ENCODE assay signal across 1 cellular context in genomic region chr14:22099942-22100763, GRCh38.
TF ChIP-seq lines count a peak whose summit lies in the region.

No MANE protein-coding gene starts in this region.

TF ChIP-seq in HepG2, 621 proteins besides CTCF, POLR2A, EP300 and RAD21 (continued from another document and continues in another):
- TF ChIP-seq, protein P1, sequence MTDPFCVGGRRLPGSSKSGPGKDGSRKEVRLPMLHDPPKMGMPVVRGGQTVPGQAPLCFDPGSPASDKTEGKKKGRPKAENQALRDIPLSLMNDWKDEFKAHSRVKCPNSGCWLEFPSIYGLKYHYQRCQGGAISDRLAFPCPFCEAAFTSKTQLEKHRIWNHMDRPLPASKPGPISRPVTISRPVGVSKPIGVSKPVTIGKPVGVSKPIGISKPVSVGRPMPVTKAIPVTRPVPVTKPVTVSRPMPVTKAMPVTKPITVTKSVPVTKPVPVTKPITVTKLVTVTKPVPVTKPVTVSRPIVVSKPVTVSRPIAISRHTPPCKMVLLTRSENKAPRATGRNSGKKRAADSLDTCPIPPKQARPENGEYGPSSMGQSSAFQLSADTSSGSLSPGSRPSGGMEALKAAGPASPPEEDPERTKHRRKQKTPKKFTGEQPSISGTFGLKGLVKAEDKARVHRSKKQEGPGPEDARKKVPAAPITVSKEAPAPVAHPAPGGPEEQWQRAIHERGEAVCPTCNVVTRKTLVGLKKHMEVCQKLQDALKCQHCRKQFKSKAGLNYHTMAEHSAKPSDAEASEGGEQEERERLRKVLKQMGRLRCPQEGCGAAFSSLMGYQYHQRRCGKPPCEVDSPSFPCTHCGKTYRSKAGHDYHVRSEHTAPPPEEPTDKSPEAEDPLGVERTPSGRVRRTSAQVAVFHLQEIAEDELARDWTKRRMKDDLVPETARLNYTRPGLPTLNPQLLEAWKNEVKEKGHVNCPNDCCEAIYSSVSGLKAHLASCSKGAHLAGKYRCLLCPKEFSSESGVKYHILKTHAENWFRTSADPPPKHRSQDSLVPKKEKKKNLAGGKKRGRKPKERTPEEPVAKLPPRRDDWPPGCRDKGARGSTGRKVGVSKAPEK (CRISPR knock-in tag; IDR thresholded peaks at IDR 0.05; ENCODE audit: borderline replicate concordance) = peak; percentile 37; the same call in 1 of the 2 replicates
- no peak for TF ChIP-seq SRSF9 (IDR thresholded peaks at IDR 0.05; ENCODE audit: borderline replicate concordance, insufficient read depth, low read depth, low read length, poor library complexity, severe bottlenecking)
- TF ChIP-seq CREB1 (IDR thresholded peaks at IDR 0.05) = 0 out of 2 replicates have a peak, but pooled peaks have one; percentile 12
- no peak for TF ChIP-seq CREB1 (CRISPR knock-in tag; IDR thresholded peaks at IDR 0.05)
- TF ChIP-seq ZNF879 (CRISPR knock-in tag; IDR thresholded peaks at IDR 0.05) = no peak
- TF ChIP-seq ZNF850 (CRISPR knock-in tag; conservative IDR thresholded peaks at IDR 0.05) = no peak
- TF ChIP-seq, protein P2, sequence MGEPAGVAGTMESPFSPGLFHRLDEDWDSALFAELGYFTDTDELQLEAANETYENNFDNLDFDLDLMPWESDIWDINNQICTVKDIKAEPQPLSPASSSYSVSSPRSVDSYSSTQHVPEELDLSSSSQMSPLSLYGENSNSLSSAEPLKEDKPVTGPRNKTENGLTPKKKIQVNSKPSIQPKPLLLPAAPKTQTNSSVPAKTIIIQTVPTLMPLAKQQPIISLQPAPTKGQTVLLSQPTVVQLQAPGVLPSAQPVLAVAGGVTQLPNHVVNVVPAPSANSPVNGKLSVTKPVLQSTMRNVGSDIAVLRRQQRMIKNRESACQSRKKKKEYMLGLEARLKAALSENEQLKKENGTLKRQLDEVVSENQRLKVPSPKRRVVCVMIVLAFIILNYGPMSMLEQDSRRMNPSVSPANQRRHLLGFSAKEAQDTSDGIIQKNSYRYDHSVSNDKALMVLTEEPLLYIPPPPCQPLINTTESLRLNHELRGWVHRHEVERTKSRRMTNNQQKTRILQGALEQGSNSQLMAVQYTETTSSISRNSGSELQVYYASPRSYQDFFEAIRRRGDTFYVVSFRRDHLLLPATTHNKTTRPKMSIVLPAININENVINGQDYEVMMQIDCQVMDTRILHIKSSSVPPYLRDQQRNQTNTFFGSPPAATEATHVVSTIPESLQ (CRISPR knock-in tag; conservative IDR thresholded peaks at IDR 0.05) = 0 out of 2 replicates have a peak, but pooled peaks have one; percentile 43
- no peak for TF ChIP-seq ZNF782 (CRISPR knock-in tag; IDR thresholded peaks at IDR 0.05; ENCODE audit: borderline replicate concordance)
- TF ChIP-seq ZNF784 (CRISPR knock-in tag; IDR thresholded peaks at IDR 0.05; ENCODE audit: borderline replicate concordance) = no peak
- no peak for TF ChIP-seq ZNF34 (CRISPR knock-in tag; IDR thresholded peaks at IDR 0.05; ENCODE audit: borderline replicate concordance)
- 0 out of 2 replicates have a peak, but pooled peaks have one; percentile 19 for TF ChIP-seq GATAD1 (CRISPR knock-in tag; IDR thresholded peaks at IDR 0.05)
- TF ChIP-seq SIX1 (CRISPR knock-in tag; IDR thresholded peaks at IDR 0.05; ENCODE audit: borderline replicate concordance) = peak; percentile 49; the same call in 1 of the 2 replicates
- TF ChIP-seq, protein P3, sequence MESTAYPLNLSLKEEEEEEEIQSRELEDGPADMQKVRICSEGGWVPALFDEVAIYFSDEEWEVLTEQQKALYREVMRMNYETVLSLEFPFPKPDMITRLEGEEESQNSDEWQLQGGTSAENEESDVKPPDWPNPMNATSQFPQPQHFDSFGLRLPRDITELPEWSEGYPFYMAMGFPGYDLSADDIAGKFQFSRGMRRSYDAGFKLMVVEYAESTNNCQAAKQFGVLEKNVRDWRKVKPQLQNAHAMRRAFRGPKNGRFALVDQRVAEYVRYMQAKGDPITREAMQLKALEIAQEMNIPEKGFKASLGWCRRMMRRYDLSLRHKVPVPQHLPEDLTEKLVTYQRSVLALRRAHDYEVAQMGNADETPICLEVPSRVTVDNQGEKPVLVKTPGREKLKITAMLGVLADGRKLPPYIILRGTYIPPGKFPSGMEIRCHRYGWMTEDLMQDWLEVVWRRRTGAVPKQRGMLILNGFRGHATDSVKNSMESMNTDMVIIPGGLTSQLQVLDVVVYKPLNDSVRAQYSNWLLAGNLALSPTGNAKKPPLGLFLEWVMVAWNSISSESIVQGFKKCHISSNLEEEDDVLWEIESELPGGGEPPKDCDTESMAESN (CRISPR knock-in tag; conservative IDR thresholded peaks at IDR 0.05) = no peak
- TF ChIP-seq HDAC2 (CRISPR knock-in tag; IDR thresholded peaks at IDR 0.05) = peak; percentile 39; the same call in 1 of the 2 replicates
- TF ChIP-seq, protein P4, sequence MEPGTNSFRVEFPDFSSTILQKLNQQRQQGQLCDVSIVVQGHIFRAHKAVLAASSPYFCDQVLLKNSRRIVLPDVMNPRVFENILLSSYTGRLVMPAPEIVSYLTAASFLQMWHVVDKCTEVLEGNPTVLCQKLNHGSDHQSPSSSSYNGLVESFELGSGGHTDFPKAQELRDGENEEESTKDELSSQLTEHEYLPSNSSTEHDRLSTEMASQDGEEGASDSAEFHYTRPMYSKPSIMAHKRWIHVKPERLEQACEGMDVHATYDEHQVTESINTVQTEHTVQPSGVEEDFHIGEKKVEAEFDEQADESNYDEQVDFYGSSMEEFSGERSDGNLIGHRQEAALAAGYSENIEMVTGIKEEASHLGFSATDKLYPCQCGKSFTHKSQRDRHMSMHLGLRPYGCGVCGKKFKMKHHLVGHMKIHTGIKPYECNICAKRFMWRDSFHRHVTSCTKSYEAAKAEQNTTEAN (CRISPR knock-in tag; conservative IDR thresholded peaks at IDR 0.05) = no peak
- TF ChIP-seq HMG20B (CRISPR knock-in tag; conservative IDR thresholded peaks at IDR 0.05) = 0 out of 2 replicates have a peak, but pooled peaks have one; percentile 40
- no peak for TF ChIP-seq PITX1 (CRISPR knock-in tag; IDR thresholded peaks at IDR 0.05)
- TF ChIP-seq FOXJ3 (CRISPR knock-in tag; IDR thresholded peaks at IDR 0.05; ENCODE audit: borderline replicate concordance) = no peak
- TF ChIP-seq PPARG (CRISPR knock-in tag; conservative IDR thresholded peaks at IDR 0.05) = no peak
- no peak for TF ChIP-seq FLYWCH1 (CRISPR knock-in tag; IDR thresholded peaks at IDR 0.05)
- TF ChIP-seq, protein P5, sequence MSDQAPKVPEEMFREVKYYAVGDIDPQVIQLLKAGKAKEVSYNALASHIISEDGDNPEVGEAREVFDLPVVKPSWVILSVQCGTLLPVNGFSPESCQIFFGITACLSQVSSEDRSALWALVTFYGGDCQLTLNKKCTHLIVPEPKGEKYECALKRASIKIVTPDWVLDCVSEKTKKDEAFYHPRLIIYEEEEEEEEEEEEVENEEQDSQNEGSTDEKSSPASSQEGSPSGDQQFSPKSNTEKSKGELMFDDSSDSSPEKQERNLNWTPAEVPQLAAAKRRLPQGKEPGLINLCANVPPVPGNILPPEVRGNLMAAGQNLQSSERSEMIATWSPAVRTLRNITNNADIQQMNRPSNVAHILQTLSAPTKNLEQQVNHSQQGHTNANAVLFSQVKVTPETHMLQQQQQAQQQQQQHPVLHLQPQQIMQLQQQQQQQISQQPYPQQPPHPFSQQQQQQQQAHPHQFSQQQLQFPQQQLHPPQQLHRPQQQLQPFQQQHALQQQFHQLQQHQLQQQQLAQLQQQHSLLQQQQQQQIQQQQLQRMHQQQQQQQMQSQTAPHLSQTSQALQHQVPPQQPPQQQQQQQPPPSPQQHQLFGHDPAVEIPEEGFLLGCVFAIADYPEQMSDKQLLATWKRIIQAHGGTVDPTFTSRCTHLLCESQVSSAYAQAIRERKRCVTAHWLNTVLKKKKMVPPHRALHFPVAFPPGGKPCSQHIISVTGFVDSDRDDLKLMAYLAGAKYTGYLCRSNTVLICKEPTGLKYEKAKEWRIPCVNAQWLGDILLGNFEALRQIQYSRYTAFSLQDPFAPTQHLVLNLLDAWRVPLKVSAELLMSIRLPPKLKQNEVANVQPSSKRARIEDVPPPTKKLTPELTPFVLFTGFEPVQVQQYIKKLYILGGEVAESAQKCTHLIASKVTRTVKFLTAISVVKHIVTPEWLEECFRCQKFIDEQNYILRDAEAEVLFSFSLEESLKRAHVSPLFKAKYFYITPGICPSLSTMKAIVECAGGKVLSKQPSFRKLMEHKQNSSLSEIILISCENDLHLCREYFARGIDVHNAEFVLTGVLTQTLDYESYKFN (CRISPR knock-in tag; conservative IDR thresholded peaks at IDR 0.05) = no peak
- TF ChIP-seq EZH2 (conservative IDR thresholded peaks at IDR 0.05; ENCODE audit: low read depth, low read length) = no peak
- TF ChIP-seq, protein P6, sequence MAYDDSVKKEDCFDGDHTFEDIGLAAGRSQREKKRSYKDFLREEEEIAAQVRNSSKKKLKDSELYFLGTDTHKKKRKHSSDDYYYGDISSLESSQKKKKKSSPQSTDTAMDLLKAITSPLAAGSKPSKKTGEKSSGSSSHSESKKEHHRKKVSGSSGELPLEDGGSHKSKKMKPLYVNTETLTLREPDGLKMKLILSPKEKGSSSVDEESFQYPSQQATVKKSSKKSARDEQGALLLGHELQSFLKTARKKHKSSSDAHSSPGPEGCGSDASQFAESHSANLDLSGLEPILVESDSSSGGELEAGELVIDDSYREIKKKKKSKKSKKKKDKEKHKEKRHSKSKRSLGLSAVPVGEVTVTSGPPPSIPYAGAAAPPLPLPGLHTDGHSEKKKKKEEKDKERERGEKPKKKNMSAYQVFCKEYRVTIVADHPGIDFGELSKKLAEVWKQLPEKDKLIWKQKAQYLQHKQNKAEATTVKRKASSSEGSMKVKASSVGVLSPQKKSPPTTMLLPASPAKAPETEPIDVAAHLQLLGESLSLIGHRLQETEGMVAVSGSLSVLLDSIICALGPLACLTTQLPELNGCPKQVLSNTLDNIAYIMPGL (CRISPR knock-in tag; IDR thresholded peaks at IDR 0.05; ENCODE audit: borderline replicate concordance in 1 of 2, low read depth in 1 of 2) = peak; percentile 73 to 89; a peak in 3 of 4 replicates
- no peak for TF ChIP-seq ZBTB2 (CRISPR knock-in tag; IDR thresholded peaks at IDR 0.05; ENCODE audit: low read depth)
- peak; percentile 80; the same call in 1 of the 2 replicates for TF ChIP-seq IRF2 (CRISPR knock-in tag; IDR thresholded peaks at IDR 0.05)
- no peak for TF ChIP-seq NFKBIZ (CRISPR knock-in tag; IDR thresholded peaks at IDR 0.05)
- 0 out of 2 replicates have a peak, but pooled peaks have one; percentile 47 for TF ChIP-seq TRAFD1 (CRISPR knock-in tag; IDR thresholded peaks at IDR 0.05; ENCODE audit: borderline replicate concordance)
- TF ChIP-seq KLF15 (CRISPR knock-in tag; IDR thresholded peaks at IDR 0.05; ENCODE audit: borderline replicate concordance) = no peak
- TF ChIP-seq ZNF441 (CRISPR knock-in tag; IDR thresholded peaks at IDR 0.05; ENCODE audit: borderline replicate concordance) = no peak
- no peak for TF ChIP-seq IRF9 (CRISPR knock-in tag; IDR thresholded peaks at IDR 0.05; ENCODE audit: borderline replicate concordance)
- TF ChIP-seq FOXA1 (IDR thresholded peaks at IDR 0.05) = no peak
- 0 out of 2 replicates have a peak, but pooled peaks have one; percentile 23 for TF ChIP-seq FOXA1 (CRISPR knock-in tag; IDR thresholded peaks at IDR 0.05)
- no peak for TF ChIP-seq NCOA5 (CRISPR knock-in tag; IDR thresholded peaks at IDR 0.05)
- TF ChIP-seq ZBTB49 (CRISPR knock-in tag; IDR thresholded peaks at IDR 0.05; ENCODE audit: borderline replicate concordance) = peak; percentile 67; the same call in 1 of the 2 replicates
- TF ChIP-seq ARID2 (CRISPR knock-in tag; IDR thresholded peaks at IDR 0.05; ENCODE audit: borderline replicate concordance) = no peak
- TF ChIP-seq ZNF557 (CRISPR knock-in tag; IDR thresholded peaks at IDR 0.05) = peak; percentile 76; the same call in 1 of the 2 replicates
- no peak for TF ChIP-seq ZNF317 (CRISPR knock-in tag; IDR thresholded peaks at IDR 0.05)
